Comparison of ENCODE assay signal across 8 cellular contexts in the genomic region with DNA sequence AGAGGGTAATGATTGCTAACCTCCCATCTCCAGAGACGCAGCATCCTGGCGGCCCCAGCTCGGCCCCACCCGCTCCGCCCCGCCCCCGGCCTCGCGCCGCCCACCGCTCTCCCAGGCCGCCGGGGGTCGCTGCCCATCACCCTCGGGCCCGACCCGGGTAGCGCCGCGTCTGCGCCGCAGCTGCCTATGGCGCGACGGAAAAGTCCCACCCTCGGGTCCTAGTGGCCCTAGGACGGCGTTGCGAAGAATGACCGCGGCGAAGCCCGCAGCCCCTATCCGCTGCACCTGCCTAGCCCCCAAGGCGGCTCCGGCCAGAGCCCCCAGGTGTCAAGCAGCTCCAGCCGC. TPM values are rescaled to one million over a fixed set of nuclear protein-coding genes. Genes with fewer than 3 reads are reported as not detected.
A peak's percentile ranks its signal among the peaks of the same experiment; 100 is the strongest.
DNase-seq lines count a peak whose midpoint lies in the region; ATAC-seq and TF ChIP-seq lines count a peak whose summit lies in the region.

No MANE protein-coding gene starts in this region.

- peak overlapping the region; percentile 99 for H3K27ac Mint-ChIP-seq in CD4-positive, alpha-beta T cell
- peak overlapping the region; percentile 97 for H3K27ac Mint-ChIP-seq in nephron progenitor cell

- peaks cover 86% of the 10 kb centered on the region for H3K4me1 Mint-ChIP-seq in CD4-positive, alpha-beta T cell (ENCODE audit: low read depth)
- H3K4me1 Mint-ChIP-seq in activated T-cell treated with anti-CD3 and anti-CD28 coated beads, Interleukin-2, amount 50 U/mL, for 4 hours (ENCODE audit: low read depth), result peaks cover 57% of the 10 kb centered on the region
- peaks cover 42% of the 10 kb centered on the region for H3K4me1 Mint-ChIP-seq in nephron progenitor cell

- peak overlapping the region; percentile 92 for H3K4me3 Mint-ChIP-seq in CD4-positive, alpha-beta T cell
- H3K4me3 Mint-ChIP-seq in activated T-cell treated with anti-CD3 and anti-CD28 coated beads, Interleukin-2, amount 50 U/mL, for 4 hours, result peak overlapping the region; percentile 99
- H3K4me3 Mint-ChIP-seq in nephron progenitor cell, result peak overlapping the region; percentile 99

- intact Hi-C loops in CD4-positive, alpha-beta T cell (cut with DNase I, micrococcal nuclease), result loop anchor here (1.0 to 10.0 kb wide), 4 partner anchors 37 to 695 kb away; a partner anchor contains a TSS

- peak overlapping the region; percentile 99 for H3K27ac ChIP-seq in CD4-positive, alpha-beta T cell (ENCODE audit: low read depth, low read length)
- peak overlapping the region; percentile 89 for H3K27ac ChIP-seq in substantia nigra (ENCODE audit: low read depth, low read length, poor library complexity, severe bottlenecking)

- ATAC-seq in CD4-positive, alpha-beta T cell (ENCODE audit: poor library complexity), result peak; percentile 51
- peak; percentile 52 for ATAC-seq in HG03342 (IDR thresholded peaks at IDR 0.05; ENCODE audit: unreplicated experiment)
- peak; percentile 64 to 75 for ATAC-seq in activated T-cell treated with anti-CD3 and anti-CD28 coated beads, Interleukin-2, amount 50 U/mL, for 4 hours

- POLR2A ChIA-PET in CD4-positive, alpha-beta T cell (lab: Charles Lee), result interaction anchor here (0.6 to 3.1 kb wide), 18 partner anchors 9 to 1813 kb away, joined by 3 to 45 read pairs (median 4); a partner anchor contains a TSS

- TF ChIP-seq CTCF in CD4-positive, alpha-beta T cell (IDR thresholded peaks at IDR 0.05), result no peak
- no peak for TF ChIP-seq CTCF in nephron progenitor cell (IDR thresholded peaks at IDR 0.05)

- CTCF ChIA-PET in CD4-positive, alpha-beta T cell (lab: Charles Lee), result interaction anchor here (1.0 to 2.7 kb wide), 8 partner anchors 10 to 93 kb away, joined by 3 to 15 read pairs (median 6); a partner anchor contains a TSS

- no peaks in the 10 kb centered on the region for H3K27me3 ChIP-seq in CD4-positive, alpha-beta T cell (ENCODE audit: control insufficient read depth, insufficient read depth, low read length)

- peak in 9 of 10 experiments; percentile 42 to 73 (median 56) for DNase-seq in CD4-positive, alpha-beta T cell
- DNase-seq in NOMO-1 treated with DMSO at 0.1 percent for 48 hours (lab: John Stamatoyannopoulos, UW; ENCODE audit: unreplicated experiment), result peak; percentile 39
- peak; percentile 59 for DNase-seq in activated T-cell treated with anti-CD3 and anti-CD28 coated beads, Interleukin-2, amount 50 U/mL, for 4 hours
- peak; percentile 62 for DNase-seq in fibroblast of gingiva (ENCODE audit: low read depth)
- peak; percentile 89 for DNase-seq in nephron progenitor cell
- DNase-seq in substantia nigra (lab: John Stamatoyannopoulos, UW), result peak in 29 of 49 donors; percentile 41 to 72 (median 60)

- H3K36me3 Mint-ChIP-seq in CD4-positive, alpha-beta T cell (ENCODE audit: low read depth), result peaks cover 80% of the 10 kb centered on the region
- H3K36me3 Mint-ChIP-seq in activated T-cell treated with anti-CD3 and anti-CD28 coated beads, Interleukin-2, amount 50 U/mL, for 4 hours (ENCODE audit: insufficient read depth), result peaks cover 33% of the 10 kb centered on the region
- H3K36me3 Mint-ChIP-seq in nephron progenitor cell (ENCODE audit: low read depth), result peaks cover 70% of the 10 kb centered on the region

- TF ChIP-seq POLR2A in GM19099 (IDR thresholded peaks at IDR 0.05; ENCODE audit: extremely low read depth, insufficient read length, low read depth), result peak; percentile 41

- H3K9me3 ChIP-seq in CD4-positive, alpha-beta T cell (ENCODE audit: control insufficient read depth, low read length), result no peaks in the 10 kb centered on the region

- no peaks in the 10 kb centered on the region for H3K27me3 Mint-ChIP-seq in CD4-positive, alpha-beta T cell
- H3K27me3 Mint-ChIP-seq in activated T-cell treated with anti-CD3 and anti-CD28 coated beads, Interleukin-2, amount 50 U/mL, for 4 hours (ENCODE audit: low read depth), result no peaks in the 10 kb centered on the region
- H3K27me3 Mint-ChIP-seq in nephron progenitor cell (ENCODE audit: low read depth, poor library complexity), result no peaks in the 10 kb centered on the region

- H3K9me3 Mint-ChIP-seq in CD4-positive, alpha-beta T cell, result no peaks in the 10 kb centered on the region
- H3K9me3 Mint-ChIP-seq in activated T-cell treated with anti-CD3 and anti-CD28 coated beads, Interleukin-2, amount 50 U/mL, for 4 hours, result no peaks in the 10 kb centered on the region
- H3K9me3 Mint-ChIP-seq in nephron progenitor cell, result peaks cover 6% of the 10 kb centered on the region

RNA-seq across cellular contexts. Expression of a gene that starts 0.5 kb away (rescaled TPM):
- total RNA-seq in CD4-positive, alpha-beta T cell, result 100 to 1,000 TPM; 111 to 116 TPM
- 100 to 1,000 TPM; 131 to 142 (median 138) TPM for total RNA-seq in activated T-cell treated with anti-CD3 and anti-CD28 coated beads, Interleukin-2, amount 50 U/mL, for 4 hours

RNA-seq across cellular contexts. Expression of a gene that starts 0.6 kb away (rescaled TPM):
- 10 to 100 TPM; 28.7 to 33.0 TPM for total RNA-seq in CD4-positive, alpha-beta T cell
- total RNA-seq in activated T-cell treated with anti-CD3 and anti-CD28 coated beads, Interleukin-2, amount 50 U/mL, for 4 hours, result 10 to 100 TPM; 48.4 to 55.8 (median 49.3) TPM

RNA-seq across cellular contexts. Expression of a gene that starts 36.9 kb away (rescaled TPM):
- 1 to 10 TPM; 3.4 to 3.8 TPM for total RNA-seq in CD4-positive, alpha-beta T cell
- total RNA-seq in activated T-cell treated with anti-CD3 and anti-CD28 coated beads, Interleukin-2, amount 50 U/mL, for 4 hours, result 10 to 100 TPM; 12.0 to 15.3 (median 14.0) TPM

Comparison
In these comparisons a context has a peak if more than half of its experiments do, and no peak if none do; other contexts are left out.
1. Peak in every context shown above with its lines: DNase-seq, ATAC-seq and H3K27ac ChIP-seq.
2. DNase-seq: peak in every context shown above with its lines; median percentile 89 in nephron progenitor cell; 62 in fibroblast of gingiva; 60 in substantia nigra; 59 in activated T-cell treated with anti-CD3 and anti-CD28 coated beads, Interleukin-2, amount 50 U/mL, for 4 hours; 56 in CD4-positive, alpha-beta T cell; 39 in NOMO-1 treated with DMSO at 0.1 percent for 48 hours.